ENCODE assay signal across 8 cellular contexts in the genomic region with DNA sequence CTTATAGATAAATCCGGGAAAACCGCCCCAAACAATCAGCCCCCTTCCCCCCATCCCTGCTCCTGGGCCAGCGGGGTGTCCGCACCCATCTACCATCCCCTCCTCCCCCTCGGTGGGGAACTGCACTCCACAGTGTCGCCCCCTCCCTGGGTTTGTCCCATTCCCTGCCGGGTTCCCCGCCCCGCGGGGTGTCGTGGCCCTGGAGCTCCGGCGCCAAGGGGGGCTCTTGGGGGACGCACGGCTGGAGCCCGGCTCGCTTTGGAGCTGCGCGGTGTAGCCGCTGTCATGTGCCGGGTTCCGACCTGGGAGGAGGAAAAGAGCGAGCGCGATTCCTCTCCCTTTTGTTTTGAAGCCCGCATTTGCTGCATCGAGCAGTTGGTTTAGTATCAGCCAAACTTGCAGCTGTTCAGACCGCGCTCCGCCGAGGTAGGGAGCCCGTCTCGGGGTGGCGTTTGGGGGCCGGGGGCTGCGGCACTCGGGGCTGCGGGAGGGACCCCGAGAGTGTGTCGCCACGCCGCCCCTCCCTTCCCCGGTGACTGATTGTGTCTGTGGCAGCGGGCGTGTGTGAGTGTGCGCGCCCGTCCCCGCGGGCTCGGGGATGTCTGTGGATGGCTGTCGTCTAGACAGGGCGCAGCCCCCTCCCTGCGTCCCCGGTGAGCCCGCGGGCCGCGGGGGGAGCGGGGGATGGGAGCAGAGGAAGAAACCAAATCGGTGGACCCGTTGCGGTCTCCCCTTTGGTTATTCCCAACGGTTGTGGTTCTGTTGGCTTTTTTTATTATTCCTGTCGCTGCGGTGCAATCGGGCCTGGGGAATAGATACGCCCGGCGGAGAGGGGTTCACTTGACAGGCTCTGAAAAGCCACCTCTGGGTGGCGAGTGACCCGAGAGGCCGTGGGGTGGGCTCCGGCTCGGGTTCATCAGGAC. TPM values are rescaled to one million over a fixed set of nuclear protein-coding genes. Genes with fewer than 3 reads are reported as not detected.
DNase-seq lines count a peak whose midpoint lies in the region; TF ChIP-seq lines count a peak whose summit lies in the region.

No MANE protein-coding gene starts in this region.

- peaks cover 11% of the 10 kb centered on the region for H3K4me1 ChIP-seq in ectodermal cell (ENCODE audit: control insufficient read depth, insufficient read depth, low read length)

- intact Hi-C loops in lower leg skin (cut with DNase I; ENCODE audit: low total_unique reads) = no loop called here

- no peak for TF ChIP-seq POLR2A in lower leg skin (IDR thresholded peaks at IDR 0.05)

- no peak overlapping the region for H3K27ac ChIP-seq in ectodermal cell (ENCODE audit: insufficient read depth, low read depth, low read length, poor library complexity, severe bottlenecking)

- peaks cover 7% of the 10 kb centered on the region for H3K27me3 ChIP-seq in ectodermal cell (ENCODE audit: control insufficient read depth, insufficient read depth, low read length, poor library complexity, severe bottlenecking)

- DNase-seq in NCI-H146 treated with DMSO at 0.1 percent for 48 hours (lab: John Stamatoyannopoulos, UW; ENCODE audit: unreplicated experiment) (peak; percentile 58), lower leg skin (ENCODE audit: low spot score in 2 of 2) (peak; percentile 27 to 90), AML-193 (lab: John Stamatoyannopoulos, UW) (no peak), MV-4-11 (lab: John Stamatoyannopoulos, UW) (no peak)
- DNase-seq in activated CD4-positive, alpha-beta T cell treated with anti-CD3 and anti-CD28 coated beads, Interleukin-2, amount 50 U/mL, for 48 hours = peak; percentile 17 to 38
- DNase-seq in stimulated activated CD4-positive, alpha-beta T cell treated with anti-CD3 and anti-CD28 coated beads, TNF-alpha, amount 100 ng/mL, for 4 hours (ENCODE audit: low read depth in 3 of 3) = peak in 2 of 3 experiments; percentile 15 to 21

- no peaks in the 10 kb centered on the region for H3K36me3 ChIP-seq in ectodermal cell (ENCODE audit: control insufficient read depth, insufficient read depth, low read length)

- TF ChIP-seq CTCF in lower leg skin (IDR thresholded peaks at IDR 0.05) = no peak

- H3K4me3 ChIP-seq in GM08714 (ENCODE audit: low read length) (peak overlapping the region; percentile 68; the same call in 1 of the 2 replicates), ectodermal cell (ENCODE audit: insufficient read depth, low read depth, low read length) (peak overlapping the region; percentile 60), lower leg skin (ENCODE audit: low read depth, poor library complexity, severe bottlenecking) (peak overlapping the region; percentile 57)

- 0% methylated on average over 75 of the region's 75 CpGs for WGBS in ectodermal cell, 2 experiments
- WGBS in lower leg skin, 2 donors = 0 to 1% methylated on average over 17 to 46 of the region's 75 CpGs

- H3K9me3 ChIP-seq in ectodermal cell (ENCODE audit: control insufficient read depth, low read length) = no peaks in the 10 kb centered on the region

RNA-seq across cellular contexts. Expression of gene CTIF, which starts 0.8 kb away (rescaled TPM):
- polyA plus RNA-seq in ectodermal cell (2013, experiment 1 of 4) = 30.8 TPM
- 29.2 TPM for polyA plus RNA-seq in ectodermal cell (2013, experiment 2 of 4)
- 21.9 TPM for polyA plus RNA-seq in ectodermal cell (2013, experiment 3 of 4)
- 23.8 TPM for polyA plus RNA-seq in ectodermal cell (2013, experiment 4 of 4)
- total RNA-seq in lower leg skin = 10 to 100 TPM; 22.6 to 44.0 (median 30.2) TPM

Comparison
In these comparisons a context has a peak if more than half of its experiments do, and no peak if none do; other contexts are left out.
1. DNase-seq: peak in NCI-H146 treated with DMSO at 0.1 percent for 48 hours (single experiment), activated CD4-positive, alpha-beta T cell treated with anti-CD3 and anti-CD28 coated beads, Interleukin-2, amount 50 U/mL, for 48 hours (2 of 2), lower leg skin (2 of 2) and stimulated activated CD4-positive, alpha-beta T cell treated with anti-CD3 and anti-CD28 coated beads, TNF-alpha, amount 100 ng/mL, for 4 hours (2 of 3); none in AML-193 (0 of 2) and MV-4-11 (single experiment).
2. Peak in every context shown above with its lines, with median percentiles within 50 percentile points of each other: H3K4me3 ChIP-seq.